ENCODE assay signal across 25 cellular contexts in genomic region chr6:3862038-3862437, GRCh38.
"Had no signal": no experiment of that assay in that cellular context is flagged by ENCODE, and none has a peak within 500 bp of the region (broad histone marks: within the 10 kb centered on the region; RNA-seq: fewer than 3 reads in every experiment).

No MANE protein-coding gene starts in this region.

- H3K4me3 Mint-ChIP-seq: dendritic cell treated with granulocyte-macrophage colony-stimulating factor and Interleukin-4, amounts not matched to agents 40 ng/mL and 50 ng/mL, for 4 days; effector memory CD8-positive, alpha-beta T cell; endodermal cell; mesothelial cell of epicardium; naive B cell had no signal

- H3K36me3 Mint-ChIP-seq: mesothelial cell of epicardium had no signal

- H3K9me3 Mint-ChIP-seq: dendritic cell treated with granulocyte-macrophage colony-stimulating factor and Interleukin-4, amounts not matched to agents 40 ng/mL and 50 ng/mL, for 4 days had no signal

- H3K9me3 ChIP-seq: colonic mucosa, esophagus squamous epithelium, gastrocnemius medialis, left lung, mucosa of descending colon had no signal

- H3K4me3 ChIP-seq: colonic mucosa, esophagus squamous epithelium, gastrocnemius medialis, heart right ventricle, left lung, lower lobe of right lung, mucosa of descending colon had no signal

- H3K27ac Mint-ChIP-seq: dendritic cell treated with granulocyte-macrophage colony-stimulating factor and Interleukin-4, amounts not matched to agents 40 ng/mL and 50 ng/mL, for 4 days; effector memory CD8-positive, alpha-beta T cell; endodermal cell; mesothelial cell of epicardium had no signal

- H3K4me1 Mint-ChIP-seq: naive B cell had no signal

- DNase-seq: colonic mucosa; cortex of kidney; effector CD8-positive, alpha-beta T cell; effector memory CD8-positive, alpha-beta T cell; endodermal cell; erythroblast; esophagus squamous epithelium; foreskin fibroblast; foreskin melanocyte; gastrocnemius medialis; glutamatergic neuron; heart right ventricle; hippocampal formation; left cardiac atrium; left lung; left ventricle myocardium superior; lower lobe of right lung; mesenchymal stem cell; mucosa of descending colon; naive B cell had no signal

- H3K4me1 ChIP-seq: colonic mucosa, gastrocnemius medialis, heart right ventricle, left lung, lower lobe of right lung had no signal

- FAIRE-seq: endometrium, islet of Langerhans had no signal

- H3K27me3 ChIP-seq: colonic mucosa, gastrocnemius medialis, heart right ventricle, left lung had no signal

- H3K36me3 ChIP-seq: colonic mucosa, esophagus squamous epithelium, gastrocnemius medialis, heart right ventricle, left lung, lower lobe of right lung had no signal

- ATAC-seq: effector memory CD8-positive, alpha-beta T cell; gastrocnemius medialis; heart right ventricle; left cardiac atrium; left lung; left ventricle myocardium superior; lower lobe of right lung; mucosa of descending colon had no signal

- H3K27ac ChIP-seq: colonic mucosa, epithelial cell of prostate, esophagus squamous epithelium, gastrocnemius medialis, heart right ventricle, left lung, lower lobe of right lung had no signal
